In genomic region chr9:121663591-121663990, GRCh38 we compare ENCODE assay signal across 13 cellular contexts. TPM values are rescaled to one million over a fixed set of nuclear protein-coding genes. Genes with fewer than 3 reads are reported as not detected.
"Had no signal": no experiment of that assay in that cellular context is flagged by ENCODE, and none has a peak within 500 bp of the region (broad histone marks: within the 10 kb centered on the region; RNA-seq: fewer than 3 reads in every experiment).

No MANE protein-coding gene starts in this region.

- H3K27ac Mint-ChIP-seq: activated CD4-positive, alpha-beta T cell treated with anti-CD3 and anti-CD28 coated beads, Interleukin-2, amount 10 ng/mL, durations not matched to agents 7 days and 5 days; activated naive CD8-positive, alpha-beta T cell; neural progenitor cell; stimulated activated effector memory CD8-positive, alpha-beta T cell treated with anti-CD3 and anti-CD28 coated beads, Interleukin-12 subunit alpha, Interleukin-12 subunit beta, amount 100 ng/mL, for 72 hours had no signal

- DNase-seq: activated CD4-positive, alpha-beta T cell treated with anti-CD3 and anti-CD28 coated beads, Interleukin-2, amount 10 ng/mL, durations not matched to agents 7 days and 5 days; activated CD8-positive, alpha-beta memory T cell treated with anti-CD3 and anti-CD28 coated beads, Interleukin-2, amount 50 U/mL, for 48 hours; activated gamma-delta T cell treated with Interleukin-2 at 50 U/mL for 16 hours; amniotic stem cell; brain microvascular endothelial cell; erythroblast; hippocampal formation; kidney; ovary; T-helper 2 cell had no signal

- H3K4me1 ChIP-seq: neural progenitor cell had no signal

- H3K36me3 Mint-ChIP-seq: activated naive CD8-positive, alpha-beta T cell; stimulated activated effector memory CD8-positive, alpha-beta T cell treated with anti-CD3 and anti-CD28 coated beads, Interleukin-12 subunit alpha, Interleukin-12 subunit beta, amount 100 ng/mL, for 72 hours had no signal

- H3K4me3 Mint-ChIP-seq: activated CD4-positive, alpha-beta T cell treated with anti-CD3 and anti-CD28 coated beads, Interleukin-2, amount 10 ng/mL, durations not matched to agents 7 days and 5 days; activated naive CD8-positive, alpha-beta T cell; neural progenitor cell; stimulated activated effector memory CD8-positive, alpha-beta T cell treated with anti-CD3 and anti-CD28 coated beads, Interleukin-12 subunit alpha, Interleukin-12 subunit beta, amount 100 ng/mL, for 72 hours had no signal

- H3K36me3 ChIP-seq: brain microvascular endothelial cell, neural progenitor cell, ovary had no signal

- H3K9me3 ChIP-seq: ovary had no signal

- H3K4me3 ChIP-seq: neural progenitor cell, ovary had no signal

- ATAC-seq: stimulated activated effector memory CD8-positive, alpha-beta T cell treated with anti-CD3 and anti-CD28 coated beads, Interleukin-12 subunit alpha, Interleukin-12 subunit beta, amount 100 ng/mL, for 72 hours had no signal

- H3K27ac ChIP-seq: brain microvascular endothelial cell, neural progenitor cell, ovary had no signal

- H3K27me3 ChIP-seq: neural progenitor cell, ovary had no signal

- H3K4me1 Mint-ChIP-seq: activated CD4-positive, alpha-beta T cell treated with anti-CD3 and anti-CD28 coated beads, Interleukin-2, amount 10 ng/mL, durations not matched to agents 7 days and 5 days; stimulated activated effector memory CD8-positive, alpha-beta T cell treated with anti-CD3 and anti-CD28 coated beads, Interleukin-12 subunit alpha, Interleukin-12 subunit beta, amount 100 ng/mL, for 72 hours had no signal

- H3K9me3 Mint-ChIP-seq: activated CD4-positive, alpha-beta T cell treated with anti-CD3 and anti-CD28 coated beads, Interleukin-2, amount 10 ng/mL, durations not matched to agents 7 days and 5 days; neural progenitor cell; stimulated activated effector memory CD8-positive, alpha-beta T cell treated with anti-CD3 and anti-CD28 coated beads, Interleukin-12 subunit alpha, Interleukin-12 subunit beta, amount 100 ng/mL, for 72 hours had no signal

RNA-seq across cellular contexts. Expression of gene DAB2IP, which starts 12.2 kb away (rescaled TPM):
- total RNA-seq: activated CD4-positive, alpha-beta T cell treated with anti-CD3 and anti-CD28 coated beads, Interleukin-2, amount 10 ng/mL, durations not matched to agents 7 days and 5 days had no signal
